16 cellular contexts compared by ENCODE assay signal in genomic region chr11:34891611-34892010, GRCh38.
"Had no signal": no experiment of that assay in that cellular context is flagged by ENCODE, and none has a peak within 500 bp of the region (broad histone marks: within the 10 kb centered on the region; RNA-seq: fewer than 3 reads in every experiment).

No MANE protein-coding gene starts in this region.

- DNase-seq: activated CD4-positive, alpha-beta memory T cell treated with anti-CD3 and anti-CD28 coated beads, Interleukin-2, amount 10 ng/mL, durations not matched to agents 7 days and 5 days; activated CD4-positive, alpha-beta T cell treated with anti-CD3 and anti-CD28 coated beads, Interleukin-2, amount 10 ng/mL, durations not matched to agents 7 days and 5 days; activated CD4-positive, CD25-positive, alpha-beta regulatory T cell treated with anti-CD3 and anti-CD28 coated beads, Interleukin-2, amount 50 U/mL, for 72 hours; activated gamma-delta T cell; activated naive CD4-positive, alpha-beta T cell treated with anti-CD3 and anti-CD28 coated beads, Interleukin-2, amount 10 ng/mL, durations not matched to agents 7 days and 5 days; activated naive CD8-positive, alpha-beta T cell treated with anti-CD3 and anti-CD28 coated beads for 36 hours; activated T-cell treated with anti-CD3 and anti-CD28 coated beads for 4 hours; activated T-cell treated with anti-CD3 and anti-CD28 coated beads, Interleukin-2, amount 50 U/mL, for 48 hours; brain microvascular endothelial cell; cerebellar nuclear complex; NCI-H1092; NCI-H226; Peyer's patch; Right ventricle myocardium superior had no signal

- ATAC-seq: activated T-helper 17 cell treated with anti-CD3 and anti-CD28 coated beads, Interleukin-2, amount 50 U/mL, for 72 hours; WTC11 had no signal
